Comparison of ENCODE assay signal across 18 cellular contexts in the genomic region with DNA sequence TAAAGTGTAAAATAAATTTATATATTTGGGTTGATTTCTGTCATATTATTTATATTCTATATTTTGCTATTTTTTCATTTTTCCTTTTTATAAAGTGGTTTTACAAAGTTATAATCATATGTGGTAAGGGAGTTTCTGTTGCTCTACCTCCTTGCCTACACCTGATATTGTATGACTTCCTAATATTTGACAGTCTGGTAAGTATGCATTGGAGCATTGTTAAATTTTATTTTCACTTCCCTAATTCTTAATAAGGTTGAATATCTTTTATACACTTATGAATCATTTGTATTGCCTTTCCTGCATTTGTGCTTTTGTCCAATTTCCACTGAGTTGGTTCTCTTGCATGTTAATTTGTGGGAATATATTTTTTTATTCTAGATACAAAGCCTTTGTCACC.
DNase-seq lines count a peak whose midpoint lies in the region; ATAC-seq, FAIRE-seq and TF ChIP-seq lines count a peak whose summit lies in the region.
"Had no signal": no experiment of that assay in that cellular context is flagged by ENCODE, and none has a peak within 500 bp of the region (broad histone marks: within the 10 kb centered on the region; RNA-seq: fewer than 3 reads in every experiment).

No MANE protein-coding gene starts in this region.

- in situ Hi-C loops in GM13976 (cut with MboI; ENCODE audit: low sequenced_read_pairs, unreplicated experiment) = no loop called here

- no peak for TF ChIP-seq CTCF in GM13976 (IDR thresholded peaks at IDR 0.05; ENCODE audit: borderline replicate concordance, control extremely low read depth, extremely low read depth, insufficient read depth, missing control alignments)

- ATAC-seq in HG03442 (IDR thresholded peaks at IDR 0.05; ENCODE audit: unreplicated experiment) (peak; percentile 70), GM21528 (IDR thresholded peaks at IDR 0.05; ENCODE audit: low FRiP score, unreplicated experiment) (no peak)
- ATAC-seq: GM23338, HepG2 had no signal

- peak; percentile 53 for FAIRE-seq in frontal cortex (lab: Jason Lieb, UNC)
- FAIRE-seq: GM12892, GM19239, H54, HepG2 had no signal

- peak; percentile 3 for DNase-seq in GM13976 (ENCODE audit: low spot score)
- DNase-seq in frontal cortex (ENCODE audit: low spot score in 2 of 2) = no peak
- no peak for DNase-seq in NCI-H1105 treated with DMSO at 0.1 percent for 48 hours (lab: John Stamatoyannopoulos, UW)
- DNase-seq in SK-N-DZ (ENCODE audit: low spot score) = no peak
- no peak for DNase-seq in NCI-H82 treated with DMSO at 0.1 percent for 48 hours (lab: John Stamatoyannopoulos, UW; ENCODE audit: unreplicated experiment)
- DNase-seq: 8988T; CD4-positive, alpha-beta memory T cell; DMS79 treated with DMSO at 0.1 percent for 48 hours; EL; HCEC 1CT; KBM-7 had no signal
